In genomic region chr17:28712705-28713415, GRCh38 we compare ENCODE assay signal across 9 cellular contexts. TPM values are rescaled to one million over a fixed set of nuclear protein-coding genes. Genes with fewer than 3 reads are reported as not detected.
A peak's percentile ranks its signal among the peaks of the same experiment; 100 is the strongest.
DNase-seq lines count a peak whose midpoint lies in the region; ATAC-seq and TF ChIP-seq lines count a peak whose summit lies in the region.
"Had no signal": no experiment of that assay in that cellular context is flagged by ENCODE, and none has a peak within 500 bp of the region (broad histone marks: within the 10 kb centered on the region; RNA-seq: fewer than 3 reads in every experiment).

No MANE protein-coding gene starts in this region.

- H3K4me2 ChIP-seq in trophoblast cell (ENCODE audit: low read length), result peak overlapping the region; percentile 78
- H3K4me2 ChIP-seq: A549 had no signal

- POLR2A ChIA-PET in activated CD4-positive, alpha-beta T cell treated with anti-CD3 and anti-CD28 coated beads, Interleukin-2, amount 10 ng/mL, durations not matched to agents 7 days and 5 days (lab: Charles Lee), result no interaction called here

- peaks cover 26% of the 10 kb centered on the region for H3K79me1 ChIP-seq in trophoblast cell (ENCODE audit: low read length)

- peak overlapping the region; percentile 10 for H3K9ac ChIP-seq in trophoblast cell (ENCODE audit: low read length)

- peak overlapping the region; percentile 94 for H3K27ac Mint-ChIP-seq in activated CD4-positive, alpha-beta T cell treated with anti-CD3 and anti-CD28 coated beads, Interleukin-2, amount 10 ng/mL, durations not matched to agents 7 days and 5 days
- peak overlapping the region in 3 of 5 experiments; percentile 14 to 79 (median 70) for H3K27ac Mint-ChIP-seq in brain

- H3K4me3 Mint-ChIP-seq in activated CD4-positive, alpha-beta T cell treated with anti-CD3 and anti-CD28 coated beads, Interleukin-2, amount 10 ng/mL, durations not matched to agents 7 days and 5 days, result peak overlapping the region; percentile 74
- H3K4me3 Mint-ChIP-seq in brain, result peak overlapping the region; percentile 37 to 92 (median 43)

- H3K4me3 ChIP-seq in trophoblast cell (ENCODE audit: low read depth, low read length), result no peak overlapping the region
- H3K4me3 ChIP-seq: A549 had no signal

- no peaks in the 10 kb centered on the region for H3K9me3 Mint-ChIP-seq in activated CD4-positive, alpha-beta T cell treated with anti-CD3 and anti-CD28 coated beads, Interleukin-2, amount 10 ng/mL, durations not matched to agents 7 days and 5 days
- peaks cover 0 to 2% (median 0%) of the 10 kb centered on the region in 5 experiments for H3K9me3 Mint-ChIP-seq in brain

- H3K4me1 ChIP-seq in trophoblast cell (ENCODE audit: control insufficient read depth in 1 of 2, insufficient read depth in 2 of 2, low read length in 2 of 2), result peaks cover 18 to 22% of the 10 kb centered on the region in 2 experiments

- no peak for DNase-seq in activated CD4-positive, alpha-beta T cell treated with anti-CD3 and anti-CD28 coated beads, Interleukin-2, amount 10 ng/mL, durations not matched to agents 7 days and 5 days
- DNase-seq in activated CD4-positive, alpha-beta T cell treated with anti-CD3 and anti-CD28 coated beads for 1 hour, result no peak
- DNase-seq in trophoblast cell (no peak), DMS 273 treated with DMSO at 0.1 percent for 48 hours (lab: John Stamatoyannopoulos, UW) (no peak)
- DNase-seq: NCI-H1048 had no signal

- peaks cover 5% of the 10 kb centered on the region for H3K9me3 ChIP-seq in trophoblast cell (ENCODE audit: insufficient read depth, low read depth, low read length)
- H3K9me3 ChIP-seq: A549, pancreas had no signal

- H2BK5ac ChIP-seq in trophoblast cell (ENCODE audit: low read depth, low read length, poor library complexity), result no peak overlapping the region

- H2AK5ac ChIP-seq in trophoblast cell (ENCODE audit: low read length), result peak overlapping the region; percentile 76

- H3K36me3 Mint-ChIP-seq in activated CD4-positive, alpha-beta T cell treated with anti-CD3 and anti-CD28 coated beads, Interleukin-2, amount 10 ng/mL, durations not matched to agents 7 days and 5 days (ENCODE audit: low read depth), result no peaks in the 10 kb centered on the region
- H3K36me3 Mint-ChIP-seq in brain, result peaks cover 23% of the 10 kb centered on the region

- no peak overlapping the region for H4K8ac ChIP-seq in trophoblast cell (ENCODE audit: low read depth, low read length)

- no peak overlapping the region for H3K4ac ChIP-seq in trophoblast cell (ENCODE audit: low read depth, low read length)

- peaks cover 20% of the 10 kb centered on the region for H3K79me2 ChIP-seq in trophoblast cell (ENCODE audit: control insufficient read depth, insufficient read depth, low read length, poor library complexity)

- peak overlapping the region; percentile 29 for H2BK12ac ChIP-seq in trophoblast cell (ENCODE audit: low read length)

- no peak overlapping the region for H2BK120ac ChIP-seq in trophoblast cell (ENCODE audit: insufficient read depth, low read length, poor library complexity)

- no CpG with 5 or more reads among the region's 7 CpGs for WGBS in trophoblast cell (ENCODE audit: extremely low coverage, insufficient coverage, insufficient read length)

- peaks cover 13% of the 10 kb centered on the region for H3K27me3 Mint-ChIP-seq in activated CD4-positive, alpha-beta T cell treated with anti-CD3 and anti-CD28 coated beads, Interleukin-2, amount 10 ng/mL, durations not matched to agents 7 days and 5 days
- H3K27me3 Mint-ChIP-seq in brain, result no peaks in the 10 kb centered on the region

- CTCF ChIA-PET in activated CD4-positive, alpha-beta T cell treated with anti-CD3 and anti-CD28 coated beads, Interleukin-2, amount 10 ng/mL, durations not matched to agents 7 days and 5 days (lab: Charles Lee), result interaction anchor here (1.2 to 7.7 kb wide), 2 partner anchors 14 to 433 kb away, joined by 4 to 69 read pairs; partner anchors contain the start of genes NEK8 and TLCD1

- no peak overlapping the region for H2AFZ ChIP-seq in trophoblast cell (ENCODE audit: insufficient read depth, low read length, poor library complexity)

- peaks cover 22% of the 10 kb centered on the region for H3K4me1 Mint-ChIP-seq in activated CD4-positive, alpha-beta T cell treated with anti-CD3 and anti-CD28 coated beads, Interleukin-2, amount 10 ng/mL, durations not matched to agents 7 days and 5 days
- peaks cover 37% of the 10 kb centered on the region for H3K4me1 Mint-ChIP-seq in brain

- H3K36me3 ChIP-seq in trophoblast cell (ENCODE audit: control insufficient read depth in 1 of 2, insufficient read depth in 2 of 2, low read length in 2 of 2), result peaks cover 26 to 31% of the 10 kb centered on the region in 2 experiments
- H3K36me3 ChIP-seq: pancreas had no signal

- no peaks in the 10 kb centered on the region for H3K27me3 ChIP-seq in trophoblast cell (ENCODE audit: insufficient read depth, low read length)
- H3K27me3 ChIP-seq: pancreas had no signal

- H4K12ac ChIP-seq in trophoblast cell (ENCODE audit: low read depth, low read length), result no peak overlapping the region

- peak overlapping the region; percentile 99 for H4K91ac ChIP-seq in trophoblast cell (ENCODE audit: low read depth, low read length)

- TF ChIP-seq CTCF in brain (conservative IDR thresholded peaks at IDR 0.05), result no peak

- H3K23ac ChIP-seq in trophoblast cell (ENCODE audit: low read length), result no peak overlapping the region

- H3K14ac ChIP-seq in trophoblast cell (ENCODE audit: low read length), result peak overlapping the region; percentile 94

- peak overlapping the region; percentile 85 for H3K27ac ChIP-seq in trophoblast cell (ENCODE audit: low read depth, low read length)

- H3K18ac ChIP-seq in trophoblast cell (ENCODE audit: low read length), result no peak overlapping the region

- no peak for ATAC-seq in HG02870 (IDR thresholded peaks at IDR 0.05; ENCODE audit: unreplicated experiment)
- ATAC-seq: A549 had no signal

RNA-seq across cellular contexts. Expression of gene PROCA1, which starts 1.2 kb away (rescaled TPM):
- total RNA-seq in activated CD4-positive, alpha-beta T cell treated with anti-CD3 and anti-CD28 coated beads, Interleukin-2, amount 10 ng/mL, durations not matched to agents 7 days and 5 days, result 1 to 10 TPM; 5.5 to 5.7 TPM
- polyA plus RNA-seq in brain (ENCODE audit: insufficient read depth, low read depth, low replicate concordance), result 8.8 TPM
- 5.4 and 5.7 TPM in 2 replicates for polyA plus RNA-seq in trophoblast cell (2013)

RNA-seq across cellular contexts. Expression of gene RAB34, which starts 4.8 kb away (rescaled TPM):
- total RNA-seq in activated CD4-positive, alpha-beta T cell treated with anti-CD3 and anti-CD28 coated beads, Interleukin-2, amount 10 ng/mL, durations not matched to agents 7 days and 5 days, result 10 to 100 TPM; 11.0 to 11.8 TPM
- polyA plus RNA-seq in brain (ENCODE audit: insufficient read depth, low read depth, low replicate concordance), result 41.9 TPM
- polyA plus RNA-seq in trophoblast cell (2013), result 107 and 110 TPM in 2 replicates

RNA-seq across cellular contexts. Expression of gene RPL23A, which starts 6.9 kb away (rescaled TPM):
- 1,000 to 10,000 TPM; 1,884 to 2,250 TPM for total RNA-seq in activated CD4-positive, alpha-beta T cell treated with anti-CD3 and anti-CD28 coated beads, Interleukin-2, amount 10 ng/mL, durations not matched to agents 7 days and 5 days
- polyA plus RNA-seq in brain (ENCODE audit: insufficient read depth, low read depth, low replicate concordance), result 1,609 TPM
- polyA plus RNA-seq in trophoblast cell (2013), result 2,630 and 2,632 TPM in 2 replicates

RNA-seq across cellular contexts. Expression of gene TLCD1, which starts 13.2 kb away (rescaled TPM):
- total RNA-seq in activated CD4-positive, alpha-beta T cell treated with anti-CD3 and anti-CD28 coated beads, Interleukin-2, amount 10 ng/mL, durations not matched to agents 7 days and 5 days, result 1 to 10 TPM; 2.1 to 2.3 TPM
- 7.0 TPM for polyA plus RNA-seq in brain (ENCODE audit: insufficient read depth, low read depth, low replicate concordance)
- polyA plus RNA-seq in trophoblast cell (2013), result 29.4 and 32.8 TPM in 2 replicates

RNA-seq across cellular contexts. Expression of gene NEK8, which starts 15.7 kb away (rescaled TPM):
- total RNA-seq in activated CD4-positive, alpha-beta T cell treated with anti-CD3 and anti-CD28 coated beads, Interleukin-2, amount 10 ng/mL, durations not matched to agents 7 days and 5 days, result 1 to 10 TPM; 7.3 TPM
- 2.1 TPM for polyA plus RNA-seq in brain (ENCODE audit: insufficient read depth, low read depth, low replicate concordance)
- polyA plus RNA-seq in trophoblast cell (2013), result 3.8 and 4.4 TPM in 2 replicates
